10 cellular contexts compared by ENCODE assay signal in genomic region chr6:94254689-94255088, GRCh38.
DNase-seq lines count a peak whose midpoint lies in the region; ATAC-seq and TF ChIP-seq lines count a peak whose summit lies in the region.
"Had no signal": no experiment of that assay in that cellular context is flagged by ENCODE, and none has a peak within 500 bp of the region (broad histone marks: within the 10 kb centered on the region; RNA-seq: fewer than 3 reads in every experiment).

No MANE protein-coding gene starts in this region.

- H3K4me1 Mint-ChIP-seq in WTC11: peaks cover 12% of the 10 kb centered on the region

- no peak overlapping the region for H3K4ac ChIP-seq in neuronal stem cell (ENCODE audit: low read length)

- no peak overlapping the region for H2BK12ac ChIP-seq in neuronal stem cell (ENCODE audit: low read length)

- peaks cover 6% of the 10 kb centered on the region for H3K9me3 Mint-ChIP-seq in WTC11

- no peaks in the 10 kb centered on the region for H3K79me1 ChIP-seq in neuronal stem cell (ENCODE audit: low read depth, low read length)

- intact Hi-C loops in left colon (cut with DNase I, micrococcal nuclease): no loop called here

- no peaks in the 10 kb centered on the region for H3K9me3 ChIP-seq in BE2C
- H3K9me3 ChIP-seq in neuronal stem cell (replicated peaks in 1 of 2; ENCODE audit: control insufficient read depth in 2 of 2, insufficient read depth in 1 of 2, low read depth in 1 of 2, low read length in 2 of 2): no peaks in the 10 kb centered on the region
- H3K9me3 ChIP-seq: adrenal gland had no signal

- no peak overlapping the region for H3K14ac ChIP-seq in neuronal stem cell (ENCODE audit: low read length)

- no peak for TF ChIP-seq EP300 in Ishikawa (IDR thresholded peaks at IDR 0.05; ENCODE audit: borderline replicate concordance)

- peak; percentile 17; the same call in 1 of the 2 replicates for TF ChIP-seq CTCF in BE2C (IDR thresholded peaks at IDR 0.05; ENCODE audit: low read depth, low read length)
- no peak for TF ChIP-seq CTCF in WTC11 (IDR thresholded peaks at IDR 0.05)

- H3K36me3 Mint-ChIP-seq in WTC11: no peaks in the 10 kb centered on the region
- H3K36me3 Mint-ChIP-seq: CD8-positive, alpha-beta T cell had no signal

- peak; percentile 73 for ATAC-seq in WTC11
- ATAC-seq in left colon: peak; percentile 63
- no peak for ATAC-seq in HG02884 (IDR thresholded peaks at IDR 0.05; ENCODE audit: unreplicated experiment)
- ATAC-seq: CD8-positive, alpha-beta T cell had no signal

- no CpG with 5 or more reads among the region's 1 CpG for WGBS in neuronal stem cell (ENCODE audit: extremely low coverage in 2 of 2, insufficient read length in 2 of 2, insufficient replicate concordance in 1 of 2), 2 donors

- H3K4me2 ChIP-seq in neuronal stem cell (ENCODE audit: insufficient read depth, low read length, poor library complexity, severe bottlenecking): no peak overlapping the region

- no peak overlapping the region for H4K91ac ChIP-seq in neuronal stem cell (ENCODE audit: low read depth, low read length, poor library complexity)

- no peak overlapping the region for H2AFZ ChIP-seq in neuronal stem cell (ENCODE audit: low read length)

- H2BK5ac ChIP-seq in neuronal stem cell (ENCODE audit: low read length): no peak overlapping the region

- no peak overlapping the region for H2AK5ac ChIP-seq in neuronal stem cell (ENCODE audit: low read depth, low read length)

- DNase-seq in BE2C: no peak
- DNase-seq in WTC11 (ENCODE audit: low spot score): no peak
- no peak for DNase-seq in left colon
- no peak for DNase-seq in RPMI8226
- DNase-seq in neuronal stem cell (ENCODE audit: low spot score): no peak
- DNase-seq in SK-N-DZ (ENCODE audit: low spot score): no peak
- DNase-seq: adrenal gland; CD8-positive, alpha-beta T cell had no signal

- H2BK120ac ChIP-seq in neuronal stem cell (ENCODE audit: low read depth, low read length): no peak overlapping the region

- no peak overlapping the region for H3K4me3 ChIP-seq in BE2C (ENCODE audit: low read depth, low read length)
- no peak overlapping the region for H3K4me3 ChIP-seq in neuronal stem cell (ENCODE audit: low read length in 2 of 2)
- H3K4me3 ChIP-seq: adrenal gland had no signal

- H2BK15ac ChIP-seq in neuronal stem cell (ENCODE audit: low read length): no peak overlapping the region

- no peak overlapping the region for H3K23ac ChIP-seq in neuronal stem cell (ENCODE audit: low read depth, low read length, poor library complexity)

- H4K8ac ChIP-seq in neuronal stem cell (ENCODE audit: low read depth, low read length): no peak overlapping the region

- H3K27ac Mint-ChIP-seq in WTC11: no peak overlapping the region
- H3K27ac Mint-ChIP-seq: CD8-positive, alpha-beta T cell had no signal

- H3K27me3 Mint-ChIP-seq in WTC11 (ENCODE audit: low read depth): no peaks in the 10 kb centered on the region

- H3K4me1 ChIP-seq in BE2C: no peaks in the 10 kb centered on the region
- H3K4me1 ChIP-seq in neuronal stem cell (ENCODE audit: control insufficient read depth in 2 of 2, insufficient read depth in 1 of 2, low read depth in 1 of 2, low read length in 2 of 2): no peaks in the 10 kb centered on the region
- H3K4me1 ChIP-seq: adrenal gland had no signal

- no peaks in the 10 kb centered on the region for H3K36me3 ChIP-seq in BE2C
- no peaks in the 10 kb centered on the region for H3K36me3 ChIP-seq in neuronal stem cell (replicated peaks in 1 of 2; ENCODE audit: control insufficient read depth in 2 of 2, insufficient read depth in 2 of 2, low read length in 2 of 2)
- H3K36me3 ChIP-seq: adrenal gland had no signal

- CTCF ChIA-PET in WTC11 (lab: Charles Lee): interaction anchor here (0.6 to 1.2 kb wide), 10 partner anchors 9 to 835 kb away, joined by 3 to 6 read pairs (median 3); no protein-coding TSS in a partner anchor

- H3K4me3 Mint-ChIP-seq in WTC11: no peak overlapping the region
- H3K4me3 Mint-ChIP-seq: CD8-positive, alpha-beta T cell had no signal

- H3K9ac ChIP-seq in neuronal stem cell (ENCODE audit: low read depth, low read length, poor library complexity): no peak overlapping the region

- POLR2A ChIA-PET in WTC11 (lab: Charles Lee): interaction anchor here (0.7 kb wide), 1 partner anchor 38 kb away, joined by 6 read pairs; no protein-coding TSS in a partner anchor

- peak; percentile 58 for TF ChIP-seq RAD21 in Ishikawa (IDR thresholded peaks at IDR 0.05; ENCODE audit: low read depth)

- H3K27ac ChIP-seq in neuronal stem cell (replicated peaks; ENCODE audit: low read length): no peak overlapping the region
- H3K27ac ChIP-seq: adrenal gland had no signal

- H3K27me3 ChIP-seq in BE2C (no peaks in the 10 kb centered on the region), neuronal stem cell (ENCODE audit: control insufficient read depth in 3 of 3, insufficient read depth in 3 of 3, low read depth in 1 of 3, low read length in 3 of 3) (no peaks in the 10 kb centered on the region)
- H3K27me3 ChIP-seq: adrenal gland had no signal

- H3K18ac ChIP-seq in neuronal stem cell (ENCODE audit: low read length): no peak overlapping the region

TF ChIP-seq in Ishikawa, 13 proteins besides CTCF, POLR2A, EP300 and RAD21:
- TF ChIP-seq NFIC (IDR thresholded peaks at IDR 0.05) (no peak), REST (IDR thresholded peaks at IDR 0.05; ENCODE audit: low read depth) (no peak), YY1 (IDR thresholded peaks at IDR 0.05; ENCODE audit: low read depth) (no peak)

TF ChIP-seq in WTC11, 78 proteins besides CTCF, POLR2A, EP300 and RAD21:
- TF ChIP-seq E2F4 (CRISPR knock-in tag; IDR thresholded peaks at IDR 0.05; ENCODE audit: borderline replicate concordance, low read depth): no peak
- peak; percentile 85; the same call in 1 of the 2 replicates for TF ChIP-seq ZNF121 (CRISPR knock-in tag; IDR thresholded peaks at IDR 0.05)
- TF ChIP-seq SP1 (CRISPR knock-in tag; conservative IDR thresholded peaks at IDR 0.05): no peak
